22 cellular contexts compared by ENCODE assay signal in the genomic region with DNA sequence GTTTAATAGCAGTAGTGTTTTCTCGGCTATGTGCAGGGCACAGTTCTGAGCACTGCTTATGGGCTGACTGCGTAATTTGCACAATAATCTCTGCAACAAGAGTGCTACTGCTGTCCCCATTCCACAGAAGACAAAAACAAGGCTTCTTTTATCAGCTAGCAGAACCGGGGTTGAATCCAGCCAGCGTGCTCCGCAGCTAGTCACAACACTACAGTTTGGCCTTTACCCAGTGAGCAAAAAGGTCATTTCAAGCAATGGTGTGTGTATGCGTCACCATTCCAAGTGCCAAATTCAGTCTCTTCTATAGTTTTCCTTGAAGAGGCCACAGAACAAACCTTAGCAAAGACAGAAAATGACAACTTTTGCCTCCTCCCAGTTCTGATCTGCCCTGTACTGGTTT.
DNase-seq lines count a peak whose midpoint lies in the region; ATAC-seq, FAIRE-seq and TF ChIP-seq lines count a peak whose summit lies in the region.
"Had no signal": no experiment of that assay in that cellular context is flagged by ENCODE, and none has a peak within 500 bp of the region (broad histone marks: within the 10 kb centered on the region; RNA-seq: fewer than 3 reads in every experiment).

No MANE protein-coding gene starts in this region.

- H3K27me3 Mint-ChIP-seq in osteocyte (ENCODE audit: unreplicated experiment), result peaks cover 8% of the 10 kb centered on the region
- H3K27me3 Mint-ChIP-seq: CD4-positive, alpha-beta T cell had no signal

- TF ChIP-seq POLR2A in right lobe of liver (IDR thresholded peaks at IDR 0.05), result no peak

- H3K27me3 ChIP-seq in bronchial epithelial cell (ENCODE audit: control insufficient read depth, insufficient read depth, low read length) (no peaks in the 10 kb centered on the region), right lobe of liver (no peaks in the 10 kb centered on the region), H7 (ENCODE audit: control insufficient read depth, insufficient read depth, low read length) (no peaks in the 10 kb centered on the region; the same call in 1 of the 2 replicates)

- WGBS in right lobe of liver (ENCODE audit: insufficient coverage, low coverage, low lambda C conversion rate, missing lambda C conversion rate), result 25% methylated on average over 3 of the region's 6 CpGs

- no peak overlapping the region for H3K4me3 Mint-ChIP-seq in osteocyte (ENCODE audit: unreplicated experiment)
- H3K4me3 Mint-ChIP-seq: CD4-positive, alpha-beta T cell; IgD-negative memory B cell had no signal

- peak; percentile 6 for DNase-seq in M059J (ENCODE audit: low read depth)
- DNase-seq in bronchial epithelial cell (ENCODE audit: low read depth), result no peak
- DNase-seq in right lobe of liver, result peak in 2 of 3 donors; percentile 44 to 55
- DNase-seq in osteocyte (ENCODE audit: extremely low spot score, unreplicated experiment), result no peak
- DNase-seq in H7, result no peak
- DNase-seq: ACHN; Caco-2; CD4-positive, alpha-beta T cell; DMS153; DMS79; GDM1; GM23248; H9; KBM-7 had no signal

- H3K9me3 Mint-ChIP-seq in osteocyte (ENCODE audit: unreplicated experiment), result no peaks in the 10 kb centered on the region
- H3K9me3 Mint-ChIP-seq: CD4-positive, alpha-beta T cell; H9; IgD-negative memory B cell had no signal

- intact Hi-C loops in right lobe of liver (cut with DNase I), result no loop called here

- H3K4me3 ChIP-seq in bronchial epithelial cell (ENCODE audit: low read depth, low read length), result no peak overlapping the region
- H3K4me3 ChIP-seq in right lobe of liver, result no peak overlapping the region
- no peak overlapping the region for H3K4me3 ChIP-seq in H7 (ENCODE audit: insufficient read depth, low read depth, low read length)
- H3K4me3 ChIP-seq: GM23248 had no signal

- peaks cover 0 to 42% (median 10%) of the 10 kb centered on the region in 4 donors for H3K4me1 ChIP-seq in right lobe of liver
- H3K4me1 ChIP-seq: Caco-2 had no signal

- TF ChIP-seq CTCF in bronchial epithelial cell (IDR thresholded peaks at IDR 0.05; ENCODE audit: insufficient read depth, low read length, severe bottlenecking), result no peak
- TF ChIP-seq CTCF in right lobe of liver (IDR thresholded peaks at IDR 0.05), result no peak
- TF ChIP-seq CTCF in osteocyte (IDR thresholded peaks at IDR 0.05), result no peak

- ATAC-seq in right lobe of liver (peak; percentile 44 to 74 (median 62)), HG02981 (IDR thresholded peaks at IDR 0.05; ENCODE audit: unreplicated experiment) (no peak)

- no peaks in the 10 kb centered on the region for H3K36me3 Mint-ChIP-seq in osteocyte (ENCODE audit: unreplicated experiment)

- peak; percentile 40 for FAIRE-seq in bronchial epithelial cell (lab: Jason Lieb, UNC)
- FAIRE-seq: A204.1, GM12892, GM18507, HTR-8/SVneo had no signal

- no peaks in the 10 kb centered on the region for H3K4me1 Mint-ChIP-seq in osteocyte (ENCODE audit: unreplicated experiment)
- H3K4me1 Mint-ChIP-seq: IgD-negative memory B cell had no signal

- H3K27ac ChIP-seq in right lobe of liver, result peak overlapping the region in 2 of 3 donors; percentile 31 to 67
- H3K27ac ChIP-seq: C4-2B, GM23248, HL-60 had no signal

- H3K9me3 ChIP-seq in right lobe of liver, result no peaks in the 10 kb centered on the region
- H3K9me3 ChIP-seq: Caco-2 had no signal

- H3K36me3 ChIP-seq in bronchial epithelial cell (ENCODE audit: control insufficient read depth, insufficient read depth, low read length) (no peaks in the 10 kb centered on the region), right lobe of liver (no peaks in the 10 kb centered on the region), H7 (replicated peaks; ENCODE audit: control insufficient read depth, insufficient read depth, low read length) (no peaks in the 10 kb centered on the region)

- no peak overlapping the region for H3K27ac Mint-ChIP-seq in osteocyte (ENCODE audit: unreplicated experiment)
- H3K27ac Mint-ChIP-seq: CD4-positive, alpha-beta T cell; IgD-negative memory B cell had no signal

Comparison
In these comparisons a context has a peak if more than half of its experiments do, and no peak if none do; other contexts are left out.
1. DNase-seq: peak in M059J (single experiment) and right lobe of liver (2 of 3); none in bronchial epithelial cell (single experiment), osteocyte (single experiment) and H7 (single experiment).